ENCODE assay signal across 1 cellular context in genomic region chr11:118928108-118928869, GRCh38.
A peak's percentile ranks its signal among the peaks of the same experiment; 100 is the strongest.
TF ChIP-seq lines count a peak whose summit lies in the region.

No MANE protein-coding gene starts in this region.

TF ChIP-seq in K562, 482 proteins besides CTCF, POLR2A, EP300 and RAD21 (continued from another document and continues in another):
- TF ChIP-seq ZBTB49 (CRISPR knock-in tag; IDR thresholded peaks at IDR 0.05; ENCODE audit: borderline replicate concordance) (no peak), CBX8 (IDR thresholded peaks at IDR 0.05; ENCODE audit: borderline replicate concordance, extremely low read depth, low read depth, low read length, poor library complexity, severe bottlenecking) (no peak), HIVEP1 (CRISPR knock-in tag; IDR thresholded peaks at IDR 0.05) (no peak), ZFP36 (IDR thresholded peaks at IDR 0.05; ENCODE audit: low read depth, low read length, partially characterized antibody) (no peak), ASH1L (IDR thresholded peaks at IDR 0.05; ENCODE audit: borderline replicate concordance, low read depth, partially characterized antibody) (no peak), DPF2 (IDR thresholded peaks at IDR 0.05) (0 out of 2 replicates have a peak, but pooled peaks have one; percentile 34), WHSC1 (IDR thresholded peaks at IDR 0.05; ENCODE audit: low read length) (no peak), ATF4 (CRISPR knock-in tag; IDR thresholded peaks at IDR 0.05) (no peak), RCOR1 (IDR thresholded peaks at IDR 0.05; ENCODE audit: borderline replicate concordance in 1 of 2, low read depth in 2 of 2, low read length in 2 of 2) (no peak), STAG1 (CRISPR knock-in tag; IDR thresholded peaks at IDR 0.05; ENCODE audit: borderline replicate concordance) (peak; percentile 51; the same call in 1 of the 2 replicates), ETV1 (tag; conservative IDR thresholded peaks at IDR 0.05; ENCODE audit: low read depth) (peak; percentile 32; the same call in 1 of the 2 replicates), ZHX1 (conservative IDR thresholded peaks at IDR 0.05; ENCODE audit: low read length) (no peak), GTF2F1 (IDR thresholded peaks at IDR 0.05; ENCODE audit: low read depth, low read length) (no peak), NFRKB (IDR thresholded peaks at IDR 0.05; ENCODE audit: low read depth) (no peak), ZNF445 (CRISPR knock-in tag; IDR thresholded peaks at IDR 0.05; ENCODE audit: low read depth) (no peak), CSDE1 (IDR thresholded peaks at IDR 0.05) (no peak), MEF2D (tag; conservative IDR thresholded peaks at IDR 0.05; ENCODE audit: low read depth) (no peak), ZC3H4 (CRISPR knock-in tag; IDR thresholded peaks at IDR 0.05; ENCODE audit: borderline replicate concordance) (no peak; the same call in 1 of the 2 replicates), HCFC1 (IDR thresholded peaks at IDR 0.05; ENCODE audit: low read depth, low read length) (no peak), ZBTB33 (CRISPR knock-in tag; IDR thresholded peaks at IDR 0.05) (no peak), ZNF589 (CRISPR knock-in tag; IDR thresholded peaks at IDR 0.05; ENCODE audit: low read depth) (no peak), HMG20B (CRISPR knock-in tag; IDR thresholded peaks at IDR 0.05) (no peak), GABPB1 (CRISPR knock-in tag; IDR thresholded peaks at IDR 0.05) (no peak), ZBTB7A (IDR thresholded peaks at IDR 0.05; ENCODE audit: borderline replicate concordance, control insufficient read depth, low read depth, low read length) (peak; percentile 50; the same call in 1 of the 2 replicates), ZBTB2 (IDR thresholded peaks at IDR 0.05) (peak; percentile 71; the same call in 1 of the 2 replicates), NFIX (CRISPR knock-in tag; IDR thresholded peaks at IDR 0.05; ENCODE audit: low read depth) (no peak), CREBBP (IDR thresholded peaks at IDR 0.05; ENCODE audit: low read depth, low read length) (no peak), TCF7L2 (IDR thresholded peaks at IDR 0.05; ENCODE audit: low read depth, low read length) (no peak), ZNF436 (CRISPR knock-in tag; IDR thresholded peaks at IDR 0.05) (no peak), RB1 (IDR thresholded peaks at IDR 0.05; ENCODE audit: low read depth) (peak; percentile 27; the same call in 1 of the 2 replicates), NCOA4 (IDR thresholded peaks at IDR 0.05; ENCODE audit: partially characterized antibody) (no peak), JUN (IDR thresholded peaks at IDR 0.05; ENCODE audit: borderline replicate concordance, low read depth, low read length) (no peak; the same call in none of the 2 replicates), JUN (CRISPR knock-in tag; IDR thresholded peaks at IDR 0.05; ENCODE audit: borderline replicate concordance) (no peak), KDM1A (IDR thresholded peaks at IDR 0.05) (peak in 1 of 2 experiments; percentile 65; a peak in 1 of 4 replicates), C11orf30 (IDR thresholded peaks at IDR 0.05; ENCODE audit: low read depth) (no peak), NKRF (IDR thresholded peaks at IDR 0.05; ENCODE audit: borderline replicate concordance) (no peak; the same call in 1 of the 2 replicates), ZNF586 (CRISPR knock-in tag; conservative IDR thresholded peaks at IDR 0.05) (no peak), TSC22D4 (tag; IDR thresholded peaks at IDR 0.05) (no peak), SMARCB1 (IDR thresholded peaks at IDR 0.05; ENCODE audit: insufficient read length, low read depth) (no peak), PHTF2 (CRISPR knock-in tag; IDR thresholded peaks at IDR 0.05) (no peak), ZNF134 (CRISPR knock-in tag; conservative IDR thresholded peaks at IDR 0.05) (no peak), MCM5 (IDR thresholded peaks at IDR 0.05; ENCODE audit: low read depth) (no peak), ZNF511 (CRISPR knock-in tag; IDR thresholded peaks at IDR 0.05) (no peak), ADNP (tag; IDR thresholded peaks at IDR 0.05) (no peak), ZNF324 (CRISPR knock-in tag; IDR thresholded peaks at IDR 0.05) (no peak), ATF1 (CRISPR knock-in tag; IDR thresholded peaks at IDR 0.05) (no peak), ATF1 (tag; IDR thresholded peaks at IDR 0.05) (peak; percentile 88), SREBF1 (IDR thresholded peaks at IDR 0.05; ENCODE audit: borderline replicate concordance, low read depth, low read length) (no peak), POLR3A (IDR thresholded peaks at IDR 0.05; ENCODE audit: borderline replicate concordance, extremely low read depth, insufficient read depth, insufficient read length) (no peak), ZFP1 (CRISPR knock-in tag; IDR thresholded peaks at IDR 0.05) (0 out of 2 replicates have a peak, but pooled peaks have one; percentile 42), PATZ1 (CRISPR knock-in tag; IDR thresholded peaks at IDR 0.05; ENCODE audit: borderline replicate concordance) (no peak)
